In the genomic region with DNA sequence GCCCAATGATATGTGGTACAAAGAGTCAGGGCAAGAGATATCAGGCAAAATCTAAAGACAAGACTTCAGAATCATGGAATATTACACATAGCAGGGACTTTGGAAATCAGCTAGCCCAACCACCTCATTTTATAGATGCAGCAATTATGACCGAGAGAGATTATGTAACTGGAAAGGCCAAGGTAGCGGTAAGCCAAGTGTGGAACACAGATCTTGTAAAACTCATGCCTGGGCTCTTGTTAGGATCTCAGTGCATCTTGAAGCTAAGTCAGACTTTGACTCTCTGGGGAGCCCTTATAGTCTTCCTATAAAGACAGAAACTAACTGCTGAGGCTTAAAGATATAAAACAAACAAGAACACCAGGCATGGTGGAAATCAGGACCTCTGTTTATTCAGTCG, we compare ENCODE assay signal across 15 cellular contexts. TPM values are rescaled to one million over a fixed set of nuclear protein-coding genes. Genes with fewer than 3 reads are reported as not detected.
DNase-seq lines count a peak whose midpoint lies in the region; ATAC-seq and TF ChIP-seq lines count a peak whose summit lies in the region.
"Had no signal": no experiment of that assay in that cellular context is flagged by ENCODE, and none has a peak within 500 bp of the region (broad histone marks: within the 10 kb centered on the region; RNA-seq: fewer than 3 reads in every experiment).

No MANE protein-coding gene starts in this region.

- no peak for TF ChIP-seq EP300 in transverse colon (IDR thresholded peaks at IDR 0.05; ENCODE audit: low read depth)

- TF ChIP-seq POLR2A in transverse colon (IDR thresholded peaks at IDR 0.05): no peak

- H3K9me3 ChIP-seq in A673 (ENCODE audit: low read depth, low read length, poor library complexity, severe bottlenecking) (no peaks in the 10 kb centered on the region), transverse colon (no peaks in the 10 kb centered on the region)
- H3K9me3 ChIP-seq: Caco-2 had no signal

- H3K4me1 ChIP-seq in A673 (ENCODE audit: insufficient read depth, low read length, poor library complexity, severe bottlenecking) (peaks cover 30% of the 10 kb centered on the region), transverse colon (peaks cover 11 to 48% (median 18%) of the 10 kb centered on the region in 4 donors)
- H3K4me1 ChIP-seq: Caco-2 had no signal

- 66 to 68% methylated on average over 3 of the region's 3 CpGs for WGBS in transverse colon (ENCODE audit: low coverage in 1 of 2), 2 donors

- no peak for ATAC-seq in GM19455 (IDR thresholded peaks at IDR 0.05; ENCODE audit: unreplicated experiment)
- ATAC-seq: GM23338 had no signal

- no peak for TF ChIP-seq CTCF in A673 (conservative IDR thresholded peaks at IDR 0.05; ENCODE audit: low read depth, low read length)
- no peak for TF ChIP-seq CTCF in fibroblast of villous mesenchyme (IDR thresholded peaks at IDR 0.05; ENCODE audit: insufficient read depth, low read depth, low read length)
- no peak for TF ChIP-seq CTCF in transverse colon (IDR thresholded peaks at IDR 0.05)

- H3K27me3 ChIP-seq in A673 (replicated peaks; ENCODE audit: insufficient read depth, low read depth, low read length, poor library complexity) (no peaks in the 10 kb centered on the region), transverse colon (no peaks in the 10 kb centered on the region)

- no peak overlapping the region for H3K27ac ChIP-seq in A673 (ENCODE audit: low read depth, low read length, poor library complexity, severe bottlenecking)
- H3K27ac ChIP-seq in transverse colon: peak overlapping the region in 3 of 4 donors; percentile 5 to 32 (median 6)
- H3K27ac ChIP-seq: HL-60 had no signal

- intact Hi-C loops in A673 (cut with micrococcal nuclease; ENCODE audit: unreplicated experiment): no loop called here
- intact Hi-C loops in transverse colon (cut with DNase I; ENCODE audit: low total_unique reads): no loop called here

- POLR2A ChIA-PET in A673 (lab: Charles Lee; ENCODE audit: low non-redundant PET) (interaction anchor here (1.1 kb wide), 1 partner anchor 18 kb away, joined by 3 read pairs; the partner anchor contains the start of gene MAP2K6), HEK293T (lab: Yijun Ruan, JAX) (no interaction called here)

- BruUV-seq in A673 (replicated peaks; lab: Mats Ljungman, UMichigan): no TSS peak

- H3K36me3 ChIP-seq in A673 (ENCODE audit: insufficient read depth, low read length, poor library complexity, severe bottlenecking) (no peaks in the 10 kb centered on the region), transverse colon (no peaks in the 10 kb centered on the region)

- H3K4me3 ChIP-seq in A673 (ENCODE audit: low read depth, low read length, poor library complexity, severe bottlenecking) (no peak overlapping the region), fibroblast of villous mesenchyme (ENCODE audit: low read depth, low read length) (no peak overlapping the region), transverse colon (no peak overlapping the region)
- H3K4me3 ChIP-seq: GM23338 had no signal

- CTCF ChIA-PET in A673 (lab: Charles Lee): no interaction called here
- CTCF ChIA-PET in HEK293T (lab: Yijun Ruan, JAX): interaction anchor here (0.6 kb wide), 1 partner anchor 45 kb away, joined by 3 read pairs; no protein-coding TSS in a partner anchor

- DNase-seq in A673 (ENCODE audit: low spot score) (peak; percentile 14), HEK293T (ENCODE audit: extremely low spot score) (no peak), fibroblast of villous mesenchyme (ENCODE audit: low read depth) (peak; percentile 7), transverse colon (no peak), putamen (ENCODE audit: low spot score) (no peak)
- DNase-seq in activated T-cell treated with anti-CD3 and anti-CD28 coated beads, Interleukin-2, amount 50 U/mL, for 1 hour: no peak
- DNase-seq: Caco-2; CD8-positive, alpha-beta memory T cell; DND-41; GDM1; H9; HFFc6 had no signal

- in situ Hi-C loops in transverse colon (cut with MboI; ENCODE audit: low pct_ligation_motif_present in 1 of 4, low pct_unique_long_range_greater_than_20kb in 1 of 4, low sequenced_read_pairs in 3 of 4): no loop called here

TF ChIP-seq in HEK293T, 16 proteins besides CTCF, POLR2A, EP300 and RAD21:
- no peak for TF ChIP-seq ELF4 (IDR thresholded peaks at IDR 0.05)
- no peak for TF ChIP-seq FOXM1 (IDR thresholded peaks at IDR 0.05; ENCODE audit: borderline replicate concordance)
- TF ChIP-seq FOXA1 (IDR thresholded peaks at IDR 0.05): no peak
- TF ChIP-seq HDGF (IDR thresholded peaks at IDR 0.05; ENCODE audit: borderline replicate concordance): no peak
- no peak for TF ChIP-seq PKNOX1 (IDR thresholded peaks at IDR 0.05)
- no peak for TF ChIP-seq LEF1 (IDR thresholded peaks at IDR 0.05; ENCODE audit: borderline replicate concordance)
- TF ChIP-seq L3MBTL2 (conservative IDR thresholded peaks at IDR 0.05): 0 out of 2 replicates have a peak, but pooled peaks have one; percentile 10

RNA-seq across cellular contexts. Expression of gene MAP2K6, which starts 18.6 kb away (rescaled TPM):
- total RNA-seq in A673 (2021) (14.1 and 20.7 TPM in 2 replicates), fibroblast of villous mesenchyme (0.32 and 0.43 TPM in 2 replicates), transverse colon (10 to 100 TPM; 16.1 to 50.7 (median 45.8) TPM)

Comparison
In these comparisons a context has a peak if more than half of its experiments do, and no peak if none do; other contexts are left out.
1. DNase-seq: peak in A673 (single experiment) and fibroblast of villous mesenchyme (single experiment); none in HEK293T (single experiment), transverse colon (single experiment), activated T-cell treated with anti-CD3 and anti-CD28 coated beads, Interleukin-2, amount 50 U/mL, for 1 hour (single experiment) and putamen (single experiment).
2. RNA of gene MAP2K6, which starts 18.6 kb away (total RNA-seq): 16.1 to 50.7 TPM in transverse colon and 14.1 to 20.7 TPM in A673; 0.32 to 0.43 TPM in fibroblast of villous mesenchyme; every median in the first group is over 10 times any median in the second.